8 cellular contexts compared by ENCODE assay signal in the genomic region with DNA sequence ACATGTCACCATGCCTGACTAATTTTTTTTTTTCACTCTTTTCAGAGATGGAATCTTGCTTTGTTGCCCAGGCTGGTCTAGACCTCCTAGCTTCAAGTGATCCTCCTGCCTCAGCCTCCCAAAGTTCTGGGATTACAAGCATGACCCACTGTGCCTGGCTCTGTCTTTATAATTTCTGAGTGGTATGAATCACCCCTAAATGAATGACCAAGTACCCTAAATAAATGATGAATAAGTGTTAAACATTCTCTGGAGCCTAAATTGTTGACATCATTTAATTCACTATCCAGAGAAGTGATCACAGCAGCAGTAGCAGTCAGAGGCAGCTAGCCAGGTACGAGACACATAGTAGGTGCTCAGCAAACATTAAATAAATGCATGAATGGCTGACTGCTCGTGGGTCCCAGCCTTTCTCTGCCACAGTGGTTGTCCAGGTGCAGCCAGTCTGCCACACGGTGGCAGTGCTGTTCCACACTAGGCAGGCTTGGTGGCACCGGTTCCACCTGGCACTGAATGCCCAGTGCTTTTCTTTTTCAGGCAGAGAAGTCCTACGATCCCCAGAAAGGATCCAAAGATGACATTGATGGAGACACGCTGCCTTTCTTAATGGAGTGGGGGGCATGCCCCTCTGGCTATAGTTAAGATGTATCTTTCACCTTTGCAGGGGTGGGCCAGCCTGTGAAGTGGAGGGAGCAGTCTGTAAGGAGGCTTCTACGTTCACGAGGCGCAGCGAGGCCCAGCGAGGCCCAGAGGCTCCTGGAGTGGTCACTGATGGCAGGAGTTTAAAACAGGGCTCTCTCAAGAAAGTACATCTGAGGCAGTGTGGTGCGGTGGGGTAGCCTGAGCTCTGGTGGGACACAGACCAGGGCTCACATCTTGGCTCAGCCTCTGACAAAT. TPM values are rescaled to one million over a fixed set of nuclear protein-coding genes. Genes with fewer than 3 reads are reported as not detected.
DNase-seq lines count a peak whose midpoint lies in the region; ATAC-seq and TF ChIP-seq lines count a peak whose summit lies in the region.

No MANE protein-coding gene starts in this region.

- H3K36me3 ChIP-seq in HEK293 (ENCODE audit: control insufficient read depth in 2 of 2, insufficient read depth in 1 of 2, low read length in 2 of 2) (no peaks in the 10 kb centered on the region), mammary epithelial cell (ENCODE audit: insufficient read depth, low read length) (no peaks in the 10 kb centered on the region)

- no peak overlapping the region for H2AFZ ChIP-seq in mammary epithelial cell (ENCODE audit: low read depth, low read length)

- no peak overlapping the region for H3K4me2 ChIP-seq in mammary epithelial cell (ENCODE audit: insufficient read depth, low read depth, low read length)

- BruUV-seq in mammary epithelial cell (replicated peaks; lab: Mats Ljungman, UMichigan), result no TSS peak

- H3K4me1 ChIP-seq in HEK293 (ENCODE audit: control insufficient read depth, insufficient read depth, low read length), result no peaks in the 10 kb centered on the region
- H3K4me1 ChIP-seq in mammary epithelial cell (ENCODE audit: insufficient read depth, low read length), result peaks cover 13% of the 10 kb centered on the region

- H3K9me3 ChIP-seq in HEK293 (ENCODE audit: control insufficient read depth, insufficient read depth, low read depth, low read length) (no peaks in the 10 kb centered on the region), mammary epithelial cell (replicated peaks; ENCODE audit: insufficient read depth, low read length) (no peaks in the 10 kb centered on the region)

- POLR2A ChIA-PET in HEK293 (lab: Yijun Ruan, JAX), result no interaction called here

- CTCF ChIA-PET in HEK293 (lab: Yijun Ruan, JAX) (interaction anchor here (0.6 to 5.2 kb wide), 34 partner anchors 8 to 956 kb away, joined by 3 to 68 read pairs (median 4); a partner anchor contains a TSS), mammary epithelial cell (lab: Charles Lee; ENCODE audit: low non-redundant PET) (no interaction called here)

- WGBS in mammary epithelial cell (ENCODE audit: low coverage, missing lambda C conversion rate), result 53% methylated on average over 12 of the region's 12 CpGs

- H3K4me3 ChIP-seq in HEK293 (ENCODE audit: low read depth, low read length) (no peak overlapping the region), WI38 (ENCODE audit: low read depth, low read length) (no peak overlapping the region), mammary epithelial cell (replicated peaks in 1 of 3; ENCODE audit: insufficient read depth in 1 of 3, low read depth in 2 of 3, low read length in 3 of 3) (no peak overlapping the region)

- H3K27ac ChIP-seq in HEK293 (ENCODE audit: extremely low read depth, low read depth, low read length) (no peak overlapping the region), mammary epithelial cell (ENCODE audit: insufficient read depth, low read depth, low read length) (no peak overlapping the region)

- TF ChIP-seq CTCF in HEK293 (tag by site-specific recombination; IDR thresholded peaks at IDR 0.05), result peak; percentile 82
- TF ChIP-seq CTCF in WI38 (IDR thresholded peaks at IDR 0.05; ENCODE audit: low read depth, low read length), result peak; percentile 96
- TF ChIP-seq CTCF in mammary epithelial cell (conservative IDR thresholded peaks at IDR 0.05 in 1 of 2, IDR thresholded peaks at IDR 0.05 in 1 of 2; ENCODE audit: extremely low read depth in 1 of 2, insufficient read depth in 1 of 2, low read depth in 1 of 2, low read length in 2 of 2), result peak; percentile 99

- dilution Hi-C loops in mammary epithelial cell (cut with HindIII; ENCODE audit: low sequenced_read_pairs), result no loop called here

- no peak overlapping the region for H3K9ac ChIP-seq in mammary epithelial cell (ENCODE audit: insufficient read depth, low read length)

- H4K20me1 ChIP-seq in mammary epithelial cell (ENCODE audit: insufficient read depth, low read length), result no peaks in the 10 kb centered on the region

- H3K27me3 ChIP-seq in mammary epithelial cell (ENCODE audit: insufficient read depth, low read length), result no peaks in the 10 kb centered on the region

- DNase-seq in ELR (ENCODE audit: low read depth) (peak; percentile 71), NCI-H2029 (lab: John Stamatoyannopoulos, UW) (peak; percentile 76), mammary epithelial cell (peak; percentile 61), kidney glomerular epithelial cell (lab: John Stamatoyannopoulos, UW) (peak; percentile 41)
- DNase-seq in stimulated activated CD4-positive, alpha-beta T cell treated with anti-CD3 and anti-CD28 coated beads, Interleukin-2, amount 100 ng/mL, for 4 hours (ENCODE audit: low read depth), result peak; percentile 44

- in situ Hi-C loops in mammary epithelial cell (cut with MboI; ENCODE audit: low sequenced_read_pairs in 2 of 2), result loop anchor here (5.0 to 10.0 kb wide), 3 partner anchors 227 to 429 kb away; no protein-coding TSS in a partner anchor

- no peaks in the 10 kb centered on the region for H3K79me2 ChIP-seq in mammary epithelial cell (ENCODE audit: insufficient read depth, low read length)

- intact Hi-C loops in mammary epithelial cell (cut with micrococcal nuclease), result loop anchor here (1.0 to 10.0 kb wide), 6 partner anchors 189 to 955 kb away; no protein-coding TSS in a partner anchor

- ATAC-seq in HG03097 (IDR thresholded peaks at IDR 0.05; ENCODE audit: low FRiP score, unreplicated experiment), result no peak

TF ChIP-seq in HEK293, 187 proteins besides CTCF, POLR2A, EP300 and RAD21:
- TF ChIP-seq ZSCAN16 (tag by site-specific recombination; IDR thresholded peaks at IDR 0.05), result peak; percentile 88
- no peak for TF ChIP-seq ZNF48 (tag by site-specific recombination; IDR thresholded peaks at IDR 0.05)
- TF ChIP-seq ZNF132 (tag by site-specific recombination; IDR thresholded peaks at IDR 0.05; ENCODE audit: borderline replicate concordance), result no peak
- peak; percentile 92 for TF ChIP-seq ZNF654 (tag by site-specific recombination; IDR thresholded peaks at IDR 0.05; ENCODE audit: low read depth)
- peak; percentile 48; the same call in 1 of the 2 replicates for TF ChIP-seq ZFP69B (tag by site-specific recombination; IDR thresholded peaks at IDR 0.05)
- TF ChIP-seq, protein P1, sequence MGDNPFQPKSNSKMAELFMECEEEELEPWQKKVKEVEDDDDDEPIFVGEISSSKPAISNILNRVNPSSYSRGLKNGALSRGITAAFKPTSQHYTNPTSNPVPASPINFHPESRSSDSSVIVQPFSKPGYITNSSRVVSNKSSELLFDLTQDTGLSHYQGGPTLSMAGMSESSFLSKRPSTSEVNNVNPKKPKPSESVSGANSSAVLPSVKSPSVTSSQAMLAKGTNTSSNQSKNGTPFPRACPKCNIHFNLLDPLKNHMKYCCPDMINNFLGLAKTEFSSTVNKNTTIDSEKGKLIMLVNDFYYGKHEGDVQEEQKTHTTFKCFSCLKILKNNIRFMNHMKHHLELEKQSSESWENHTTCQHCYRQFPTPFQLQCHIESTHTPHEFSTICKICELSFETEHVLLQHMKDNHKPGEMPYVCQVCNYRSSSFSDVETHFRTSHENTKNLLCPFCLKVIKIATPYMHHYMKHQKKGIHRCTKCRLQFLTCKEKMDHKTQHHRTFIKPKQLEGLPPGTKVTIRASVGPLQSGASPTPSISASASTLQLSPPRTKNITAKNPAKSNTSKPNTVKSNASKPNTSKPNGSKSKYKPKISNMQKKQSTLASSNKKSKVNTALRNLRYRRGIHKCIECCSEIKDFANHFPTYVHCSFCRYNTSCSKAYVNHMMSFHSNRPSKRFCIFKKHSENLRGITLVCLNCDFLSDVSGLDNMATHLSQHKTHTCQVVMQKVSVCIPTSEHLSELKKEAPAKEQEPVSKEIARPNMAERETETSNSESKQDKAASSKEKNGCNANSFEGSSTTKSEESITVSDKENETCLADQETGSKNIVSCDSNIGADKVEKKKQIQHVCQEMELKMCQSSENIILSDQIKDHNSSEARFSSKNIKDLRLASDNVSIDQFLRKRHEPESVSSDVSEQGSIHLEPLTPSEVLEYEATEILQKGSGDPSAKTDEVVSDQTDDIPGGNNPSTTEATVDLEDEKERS (tag by site-specific recombination; IDR thresholded peaks at IDR 0.05), result no peak
- TF ChIP-seq ZNF23 (tag by site-specific recombination; IDR thresholded peaks at IDR 0.05; ENCODE audit: borderline replicate concordance), result no peak
- TF ChIP-seq TRIM28 (IDR thresholded peaks at IDR 0.05; ENCODE audit: borderline replicate concordance, low read length), result peak; percentile 81
- TF ChIP-seq, protein P2, sequence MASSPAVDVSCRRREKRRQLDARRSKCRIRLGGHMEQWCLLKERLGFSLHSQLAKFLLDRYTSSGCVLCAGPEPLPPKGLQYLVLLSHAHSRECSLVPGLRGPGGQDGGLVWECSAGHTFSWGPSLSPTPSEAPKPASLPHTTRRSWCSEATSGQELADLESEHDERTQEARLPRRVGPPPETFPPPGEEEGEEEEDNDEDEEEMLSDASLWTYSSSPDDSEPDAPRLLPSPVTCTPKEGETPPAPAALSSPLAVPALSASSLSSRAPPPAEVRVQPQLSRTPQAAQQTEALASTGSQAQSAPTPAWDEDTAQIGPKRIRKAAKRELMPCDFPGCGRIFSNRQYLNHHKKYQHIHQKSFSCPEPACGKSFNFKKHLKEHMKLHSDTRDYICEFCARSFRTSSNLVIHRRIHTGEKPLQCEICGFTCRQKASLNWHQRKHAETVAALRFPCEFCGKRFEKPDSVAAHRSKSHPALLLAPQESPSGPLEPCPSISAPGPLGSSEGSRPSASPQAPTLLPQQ (tag by site-specific recombination; IDR thresholded peaks at IDR 0.05), result peak; percentile 68; the same call in 1 of the 2 replicates
- TF ChIP-seq ZNF621 (tag by site-specific recombination; IDR thresholded peaks at IDR 0.05), result no peak
- peak; percentile 99 for TF ChIP-seq ZNF664 (tag by site-specific recombination; IDR thresholded peaks at IDR 0.05)
- TF ChIP-seq ZSCAN30 (tag by site-specific recombination; IDR thresholded peaks at IDR 0.05), result 0 out of 2 replicates have a peak, but pooled peaks have one; percentile 36

RNA-seq across cellular contexts. Expression of a gene that starts 8.7 kb away (rescaled TPM):
- 10 to 100 TPM; 32.5 to 36.5 TPM for total RNA-seq in mammary epithelial cell
- polyA plus RNA-seq in mammary epithelial cell, result 23.8 TPM
- 98.7 TPM for polyA minus RNA-seq in mammary epithelial cell
